1 cellular context compared by ENCODE assay signal in the genomic region with DNA sequence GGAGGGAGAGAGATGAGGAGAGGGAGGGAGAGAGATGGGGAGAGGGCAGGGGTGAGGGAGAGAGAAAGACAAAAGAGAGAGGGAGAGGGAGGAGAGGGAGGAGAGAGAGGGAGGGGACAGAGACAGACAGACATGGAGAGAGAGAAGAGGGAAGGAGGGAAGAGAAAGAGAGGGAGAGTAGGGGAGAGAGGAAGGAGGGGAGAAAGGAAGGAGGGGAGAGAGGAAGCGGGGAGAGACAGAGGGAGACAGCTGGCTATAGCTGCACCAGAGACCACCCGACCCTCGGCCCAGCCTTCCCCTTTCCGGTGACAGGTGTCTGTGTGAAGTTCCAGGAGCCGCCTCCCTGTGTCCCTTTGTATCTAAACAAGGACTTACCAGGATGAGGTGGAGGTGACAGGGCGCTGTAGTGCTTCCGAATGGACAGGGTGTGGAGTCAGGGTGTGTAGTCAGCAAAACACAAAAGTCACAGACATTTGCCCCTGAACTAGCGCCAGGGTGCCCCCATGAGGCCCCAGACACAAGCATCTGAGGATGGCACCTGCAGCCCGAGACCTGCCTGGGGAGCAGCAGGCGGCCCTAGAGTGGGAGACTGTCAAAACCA.
TF ChIP-seq lines count a peak whose summit lies in the region.

No MANE protein-coding gene starts in this region.

TF ChIP-seq in HepG2, 621 proteins besides CTCF, POLR2A, EP300 and RAD21 (continued from another document):
- TF ChIP-seq TBX2 (CRISPR knock-in tag; IDR thresholded peaks at IDR 0.05; ENCODE audit: borderline replicate concordance): 0 out of 2 replicates have a peak, but pooled peaks have one; percentile 54
- TF ChIP-seq, protein P1, sequence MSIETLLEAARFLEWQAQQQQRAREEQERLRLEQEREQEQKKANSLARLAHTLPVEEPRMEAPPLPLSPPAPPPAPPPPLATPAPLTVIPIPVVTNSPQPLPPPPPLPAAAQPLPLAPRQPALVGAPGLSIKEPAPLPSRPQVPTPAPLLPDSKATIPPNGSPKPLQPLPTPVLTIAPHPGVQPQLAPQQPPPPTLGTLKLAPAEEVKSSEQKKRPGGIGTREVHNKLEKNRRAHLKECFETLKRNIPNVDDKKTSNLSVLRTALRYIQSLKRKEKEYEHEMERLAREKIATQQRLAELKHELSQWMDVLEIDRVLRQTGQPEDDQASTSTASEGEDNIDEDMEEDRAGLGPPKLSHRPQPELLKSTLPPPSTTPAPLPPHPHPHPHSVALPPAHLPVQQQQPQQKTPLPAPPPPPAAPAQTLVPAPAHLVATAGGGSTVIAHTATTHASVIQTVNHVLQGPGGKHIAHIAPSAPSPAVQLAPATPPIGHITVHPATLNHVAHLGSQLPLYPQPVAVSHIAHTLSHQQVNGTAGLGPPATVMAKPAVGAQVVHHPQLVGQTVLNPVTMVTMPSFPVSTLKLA (IDR thresholded peaks at IDR 0.05): no peak
- TF ChIP-seq MEF2D (CRISPR knock-in tag; IDR thresholded peaks at IDR 0.05): no peak
- TF ChIP-seq, protein P2, sequence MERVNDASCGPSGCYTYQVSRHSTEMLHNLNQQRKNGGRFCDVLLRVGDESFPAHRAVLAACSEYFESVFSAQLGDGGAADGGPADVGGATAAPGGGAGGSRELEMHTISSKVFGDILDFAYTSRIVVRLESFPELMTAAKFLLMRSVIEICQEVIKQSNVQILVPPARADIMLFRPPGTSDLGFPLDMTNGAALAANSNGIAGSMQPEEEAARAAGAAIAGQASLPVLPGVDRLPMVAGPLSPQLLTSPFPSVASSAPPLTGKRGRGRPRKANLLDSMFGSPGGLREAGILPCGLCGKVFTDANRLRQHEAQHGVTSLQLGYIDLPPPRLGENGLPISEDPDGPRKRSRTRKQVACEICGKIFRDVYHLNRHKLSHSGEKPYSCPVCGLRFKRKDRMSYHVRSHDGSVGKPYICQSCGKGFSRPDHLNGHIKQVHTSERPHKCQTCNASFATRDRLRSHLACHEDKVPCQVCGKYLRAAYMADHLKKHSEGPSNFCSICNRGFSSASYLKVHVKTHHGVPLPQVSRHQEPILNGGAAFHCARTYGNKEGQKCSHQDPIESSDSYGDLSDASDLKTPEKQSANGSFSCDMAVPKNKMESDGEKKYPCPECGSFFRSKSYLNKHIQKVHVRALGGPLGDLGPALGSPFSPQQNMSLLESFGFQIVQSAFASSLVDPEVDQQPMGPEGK (CRISPR knock-in tag; IDR thresholded peaks at IDR 0.05): peak; percentile 39; the same call in 1 of the 2 replicates
- TF ChIP-seq, protein P3, sequence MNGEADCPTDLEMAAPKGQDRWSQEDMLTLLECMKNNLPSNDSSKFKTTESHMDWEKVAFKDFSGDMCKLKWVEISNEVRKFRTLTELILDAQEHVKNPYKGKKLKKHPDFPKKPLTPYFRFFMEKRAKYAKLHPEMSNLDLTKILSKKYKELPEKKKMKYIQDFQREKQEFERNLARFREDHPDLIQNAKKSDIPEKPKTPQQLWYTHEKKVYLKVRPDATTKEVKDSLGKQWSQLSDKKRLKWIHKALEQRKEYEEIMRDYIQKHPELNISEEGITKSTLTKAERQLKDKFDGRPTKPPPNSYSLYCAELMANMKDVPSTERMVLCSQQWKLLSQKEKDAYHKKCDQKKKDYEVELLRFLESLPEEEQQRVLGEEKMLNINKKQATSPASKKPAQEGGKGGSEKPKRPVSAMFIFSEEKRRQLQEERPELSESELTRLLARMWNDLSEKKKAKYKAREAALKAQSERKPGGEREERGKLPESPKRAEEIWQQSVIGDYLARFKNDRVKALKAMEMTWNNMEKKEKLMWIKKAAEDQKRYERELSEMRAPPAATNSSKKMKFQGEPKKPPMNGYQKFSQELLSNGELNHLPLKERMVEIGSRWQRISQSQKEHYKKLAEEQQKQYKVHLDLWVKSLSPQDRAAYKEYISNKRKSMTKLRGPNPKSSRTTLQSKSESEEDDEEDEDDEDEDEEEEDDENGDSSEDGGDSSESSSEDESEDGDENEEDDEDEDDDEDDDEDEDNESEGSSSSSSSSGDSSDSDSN (CRISPR knock-in tag; IDR thresholded peaks at IDR 0.05): no peak
- no peak for TF ChIP-seq ZNF569 (CRISPR knock-in tag; IDR thresholded peaks at IDR 0.05; ENCODE audit: borderline replicate concordance)
- no peak for TF ChIP-seq HHEX (CRISPR knock-in tag; IDR thresholded peaks at IDR 0.05)
- TF ChIP-seq CCAR2 (optimal IDR thresholded peaks at IDR 0.05; ENCODE audit: low read depth, low read length): no peak
- TF ChIP-seq MAFF (IDR thresholded peaks at IDR 0.05; ENCODE audit: low read depth, low read length): peak; percentile 5; the same call in 1 of the 2 replicates
- TF ChIP-seq HDAC2 (CRISPR knock-in tag; IDR thresholded peaks at IDR 0.05): no peak
- TF ChIP-seq TGIF2 (CRISPR knock-in tag; IDR thresholded peaks at IDR 0.05): 0 out of 2 replicates have a peak, but pooled peaks have one; percentile 11
- peak; percentile 87 for TF ChIP-seq HNRNPL (IDR thresholded peaks at IDR 0.05; ENCODE audit: low read depth, low read length)
- TF ChIP-seq ZNF788 (CRISPR knock-in tag; IDR thresholded peaks at IDR 0.05; ENCODE audit: borderline replicate concordance): 0 out of 2 replicates have a peak, but pooled peaks have one; percentile 6
- no peak for TF ChIP-seq ZNF768 (CRISPR knock-in tag; IDR thresholded peaks at IDR 0.05)
- TF ChIP-seq, protein P4, sequence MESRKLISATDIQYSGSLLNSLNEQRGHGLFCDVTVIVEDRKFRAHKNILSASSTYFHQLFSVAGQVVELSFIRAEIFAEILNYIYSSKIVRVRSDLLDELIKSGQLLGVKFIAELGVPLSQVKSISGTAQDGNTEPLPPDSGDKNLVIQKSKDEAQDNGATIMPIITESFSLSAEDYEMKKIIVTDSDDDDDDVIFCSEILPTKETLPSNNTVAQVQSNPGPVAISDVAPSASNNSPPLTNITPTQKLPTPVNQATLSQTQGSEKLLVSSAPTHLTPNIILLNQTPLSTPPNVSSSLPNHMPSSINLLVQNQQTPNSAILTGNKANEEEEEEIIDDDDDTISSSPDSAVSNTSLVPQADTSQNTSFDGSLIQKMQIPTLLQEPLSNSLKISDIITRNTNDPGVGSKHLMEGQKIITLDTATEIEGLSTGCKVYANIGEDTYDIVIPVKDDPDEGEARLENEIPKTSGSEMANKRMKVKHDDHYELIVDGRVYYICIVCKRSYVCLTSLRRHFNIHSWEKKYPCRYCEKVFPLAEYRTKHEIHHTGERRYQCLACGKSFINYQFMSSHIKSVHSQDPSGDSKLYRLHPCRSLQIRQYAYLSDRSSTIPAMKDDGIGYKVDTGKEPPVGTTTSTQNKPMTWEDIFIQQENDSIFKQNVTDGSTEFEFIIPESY (CRISPR knock-in tag; IDR thresholded peaks at IDR 0.05): peak; percentile 78
- no peak for TF ChIP-seq TBL1XR1 (IDR thresholded peaks at IDR 0.05; ENCODE audit: borderline replicate concordance, low read length, partially characterized antibody)
- TF ChIP-seq, protein P5, sequence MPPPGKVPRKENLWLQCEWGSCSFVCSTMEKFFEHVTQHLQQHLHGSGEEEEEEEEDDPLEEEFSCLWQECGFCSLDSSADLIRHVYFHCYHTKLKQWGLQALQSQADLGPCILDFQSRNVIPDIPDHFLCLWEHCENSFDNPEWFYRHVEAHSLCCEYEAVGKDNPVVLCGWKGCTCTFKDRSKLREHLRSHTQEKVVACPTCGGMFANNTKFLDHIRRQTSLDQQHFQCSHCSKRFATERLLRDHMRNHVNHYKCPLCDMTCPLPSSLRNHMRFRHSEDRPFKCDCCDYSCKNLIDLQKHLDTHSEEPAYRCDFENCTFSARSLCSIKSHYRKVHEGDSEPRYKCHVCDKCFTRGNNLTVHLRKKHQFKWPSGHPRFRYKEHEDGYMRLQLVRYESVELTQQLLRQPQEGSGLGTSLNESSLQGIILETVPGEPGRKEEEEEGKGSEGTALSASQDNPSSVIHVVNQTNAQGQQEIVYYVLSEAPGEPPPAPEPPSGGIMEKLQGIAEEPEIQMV (CRISPR knock-in tag; IDR thresholded peaks at IDR 0.05; ENCODE audit: low read depth): no peak
- TF ChIP-seq CAMTA2 (CRISPR knock-in tag; IDR thresholded peaks at IDR 0.05; ENCODE audit: borderline replicate concordance): 0 out of 2 replicates have a peak, but pooled peaks have one; percentile 31
- TF ChIP-seq SMAD9 (CRISPR knock-in tag; IDR thresholded peaks at IDR 0.05): no peak
- no peak for TF ChIP-seq DR1 (CRISPR knock-in tag; IDR thresholded peaks at IDR 0.05)
- TF ChIP-seq ZNF451 (CRISPR knock-in tag; IDR thresholded peaks at IDR 0.05): no peak
- TF ChIP-seq ZNF777 (CRISPR knock-in tag; IDR thresholded peaks at IDR 0.05): no peak
- TF ChIP-seq, protein P6, sequence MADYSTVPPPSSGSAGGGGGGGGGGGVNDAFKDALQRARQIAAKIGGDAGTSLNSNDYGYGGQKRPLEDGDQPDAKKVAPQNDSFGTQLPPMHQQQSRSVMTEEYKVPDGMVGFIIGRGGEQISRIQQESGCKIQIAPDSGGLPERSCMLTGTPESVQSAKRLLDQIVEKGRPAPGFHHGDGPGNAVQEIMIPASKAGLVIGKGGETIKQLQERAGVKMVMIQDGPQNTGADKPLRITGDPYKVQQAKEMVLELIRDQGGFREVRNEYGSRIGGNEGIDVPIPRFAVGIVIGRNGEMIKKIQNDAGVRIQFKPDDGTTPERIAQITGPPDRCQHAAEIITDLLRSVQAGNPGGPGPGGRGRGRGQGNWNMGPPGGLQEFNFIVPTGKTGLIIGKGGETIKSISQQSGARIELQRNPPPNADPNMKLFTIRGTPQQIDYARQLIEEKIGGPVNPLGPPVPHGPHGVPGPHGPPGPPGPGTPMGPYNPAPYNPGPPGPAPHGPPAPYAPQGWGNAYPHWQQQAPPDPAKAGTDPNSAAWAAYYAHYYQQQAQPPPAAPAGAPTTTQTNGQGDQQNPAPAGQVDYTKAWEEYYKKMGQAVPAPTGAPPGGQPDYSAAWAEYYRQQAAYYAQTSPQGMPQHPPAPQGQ (CRISPR knock-in tag; IDR thresholded peaks at IDR 0.05; ENCODE audit: borderline replicate concordance): no peak
